ENCODE assay signal across 27 cellular contexts in genomic region chrX:150127216-150127615, GRCh38.
"Had no signal": no experiment of that assay in that cellular context is flagged by ENCODE, and none has a peak within 500 bp of the region (broad histone marks: within the 10 kb centered on the region; RNA-seq: fewer than 3 reads in every experiment).

No MANE protein-coding gene starts in this region.

- H3K9me3 ChIP-seq: left lung, mucosa of descending colon, ovary, right atrium auricular region, right lobe of liver, tibial nerve, uterus had no signal

- H3K36me3 ChIP-seq: left lung, ovary, right atrium auricular region, right lobe of liver, tibial nerve, uterus had no signal

- H3K27ac ChIP-seq: left lung, ovary, right atrium auricular region, right lobe of liver, tibial nerve, uterus had no signal

- DNase-seq: hippocampal formation; immature natural killer cell; kidney; left colon; left lung; midbrain; mucosa of descending colon; naive thymus-derived CD4-positive, alpha-beta T cell; ovary; right lobe of liver; stimulated activated CD4-positive, alpha-beta T cell treated with anti-CD3 and anti-CD28 coated beads, Interleukin-1b, Interleukin-23, amount 100 ng/mL, for 48 hours; stimulated activated CD4-positive, alpha-beta T cell treated with anti-CD3 and anti-CD28 coated beads, Interleukin-2, amount 100 ng/mL, for 48 hours; stimulated activated CD4-positive, alpha-beta T cell treated with anti-CD3 and anti-CD28 coated beads, Interleukin-4, amount 100 ng/mL, for 4 hours; stimulated activated CD8-positive, alpha-beta memory T cell treated with anti-CD3 and anti-CD28 coated beads, Interleukin-4, amount 100 ng/mL, for 48 hours; stimulated activated naive CD4-positive, alpha-beta T cell treated with Interleukin-2 at 50 U/mL for 16 hours; stimulated activated naive CD8-positive, alpha-beta T cell treated with anti-CD3 and anti-CD28 coated beads, Interleukin-15, amount 100 ng/mL, for 72 hours; substantia nigra; uterus had no signal

- H3K4me1 Mint-ChIP-seq: immature natural killer cell; naive thymus-derived CD4-positive, alpha-beta T cell; stimulated activated memory B cell treated with anti-CD40 and anti-IgM and Interleukin-4, amounts not matched to agents 10 μg/mL and 1 μg/mL and 100 μg/mL, for 72 hours had no signal

- H3K27me3 ChIP-seq: left lung, ovary, right atrium auricular region, right lobe of liver, tibial nerve, uterus had no signal

- H3K27ac Mint-ChIP-seq: immature natural killer cell; naive thymus-derived CD4-positive, alpha-beta T cell; natural killer cell treated with Interleukin-12 subunit alpha and Interleukin-12 subunit beta and Interleukin-15 and Interleukin-18, amount 100 ng/mL, for 72 hours; progenitor cell of endocrine pancreas; stimulated activated memory B cell treated with anti-CD40 and anti-IgM and Interleukin-4, amounts not matched to agents 10 μg/mL and 1 μg/mL and 100 μg/mL, for 72 hours; stimulated activated naive CD8-positive, alpha-beta T cell treated with anti-CD3 and anti-CD28 coated beads, Interleukin-15, amount 100 ng/mL, for 72 hours; type B pancreatic cell had no signal

- H3K36me3 Mint-ChIP-seq: immature natural killer cell; naive thymus-derived CD4-positive, alpha-beta T cell; stimulated activated memory B cell treated with anti-CD40 and anti-IgM and Interleukin-4, amounts not matched to agents 10 μg/mL and 1 μg/mL and 100 μg/mL, for 72 hours; type B pancreatic cell had no signal

- H3K4me3 ChIP-seq: left lung, lung, mucosa of descending colon, ovary, right atrium auricular region, right lobe of liver, smooth muscle cell, tibial nerve, uterus had no signal

- ATAC-seq: left colon; left lung; mucosa of descending colon; naive thymus-derived CD4-positive, alpha-beta T cell; stimulated activated memory B cell treated with anti-CD40 and anti-IgM and Interleukin-4, amounts not matched to agents 10 μg/mL and 1 μg/mL and 100 μg/mL, for 72 hours; stimulated activated naive CD8-positive, alpha-beta T cell treated with anti-CD3 and anti-CD28 coated beads, Interleukin-15, amount 100 ng/mL, for 72 hours had no signal

- H3K4me3 Mint-ChIP-seq: immature natural killer cell; naive thymus-derived CD4-positive, alpha-beta T cell; natural killer cell treated with Interleukin-12 subunit alpha and Interleukin-12 subunit beta and Interleukin-15 and Interleukin-18, amount 100 ng/mL, for 72 hours; stimulated activated memory B cell treated with anti-CD40 and anti-IgM and Interleukin-4, amounts not matched to agents 10 μg/mL and 1 μg/mL and 100 μg/mL, for 72 hours; stimulated activated naive CD8-positive, alpha-beta T cell treated with anti-CD3 and anti-CD28 coated beads, Interleukin-15, amount 100 ng/mL, for 72 hours; type B pancreatic cell had no signal

- FAIRE-seq: islet of Langerhans, kidney had no signal

- H3K9me3 Mint-ChIP-seq: natural killer cell treated with Interleukin-12 subunit alpha and Interleukin-12 subunit beta and Interleukin-15 and Interleukin-18, amount 100 ng/mL, for 72 hours; stimulated activated memory B cell treated with anti-CD40 and anti-IgM and Interleukin-4, amounts not matched to agents 10 μg/mL and 1 μg/mL and 100 μg/mL, for 72 hours; stimulated activated naive CD8-positive, alpha-beta T cell treated with anti-CD3 and anti-CD28 coated beads, Interleukin-15, amount 100 ng/mL, for 72 hours; type B pancreatic cell had no signal

- H3K4me1 ChIP-seq: left lung, right atrium auricular region, right lobe of liver, tibial nerve, uterus had no signal

- H3K27me3 Mint-ChIP-seq: progenitor cell of endocrine pancreas; stimulated activated naive CD8-positive, alpha-beta T cell treated with anti-CD3 and anti-CD28 coated beads, Interleukin-15, amount 100 ng/mL, for 72 hours had no signal

- H3K4me2 ChIP-seq: smooth muscle cell had no signal
